In genomic region chr1:9720785-9721605, GRCh38 we compare ENCODE assay signal across 18 cellular contexts.
DNase-seq lines count a peak whose midpoint lies in the region; ATAC-seq, FAIRE-seq and TF ChIP-seq lines count a peak whose summit lies in the region.
"Had no signal": no experiment of that assay in that cellular context is flagged by ENCODE, and none has a peak within 500 bp of the region (broad histone marks: within the 10 kb centered on the region; RNA-seq: fewer than 3 reads in every experiment).

No MANE protein-coding gene starts in this region.

- H3K4me3 ChIP-seq in OCI-LY1 (ENCODE audit: low read depth, low read length, poor library complexity, severe bottlenecking) (no peak overlapping the region), mucosa of descending colon (no peak overlapping the region)
- H3K4me3 ChIP-seq: esophagus squamous epithelium, heart left ventricle, skin epidermis had no signal

- peaks cover 80% of the 10 kb centered on the region for H3K36me3 Mint-ChIP-seq in activated naive CD4-positive, alpha-beta T cell treated with anti-CD3 and anti-CD28 coated beads, Interleukin-2, amount 10 ng/mL, durations not matched to agents 7 days and 5 days
- H3K36me3 Mint-ChIP-seq in central memory CD8-positive, alpha-beta T cell (ENCODE audit: insufficient read depth), result peaks cover 84% of the 10 kb centered on the region
- peaks cover 75% of the 10 kb centered on the region for H3K36me3 Mint-ChIP-seq in stimulated activated memory B cell treated with anti-CD40 and anti-IgM and Interleukin-4, amounts not matched to agents 10 μg/mL and 1 μg/mL and 100 μg/mL, for 72 hours

- no peaks in the 10 kb centered on the region for H3K9me2 ChIP-seq in OCI-LY1 (ENCODE audit: low read depth, low read length)

- H3F3A ChIP-seq in OCI-LY1 (ENCODE audit: insufficient read depth, low read length), result no peaks in the 10 kb centered on the region

- H3K36me3 ChIP-seq in OCI-LY1 (ENCODE audit: insufficient read depth, low read length) (peaks cover 55% of the 10 kb centered on the region), mucosa of descending colon (ENCODE audit: low read depth) (no peaks in the 10 kb centered on the region)

- TF ChIP-seq CTCF in OCI-LY1 (IDR thresholded peaks at IDR 0.05; ENCODE audit: low read length), result no peak
- TF ChIP-seq CTCF in mucosa of descending colon (IDR thresholded peaks at IDR 0.05), result no peak

- H3K4me1 ChIP-seq in OCI-LY1 (ENCODE audit: insufficient read depth, low read length, severe bottlenecking) (peaks cover 51% of the 10 kb centered on the region), mucosa of descending colon (ENCODE audit: low read depth) (no peaks in the 10 kb centered on the region)
- H3K4me1 ChIP-seq: Caco-2 had no signal

- H3K4me1 Mint-ChIP-seq in activated naive CD4-positive, alpha-beta T cell treated with anti-CD3 and anti-CD28 coated beads, Interleukin-2, amount 10 ng/mL, durations not matched to agents 7 days and 5 days, result peaks cover 81% of the 10 kb centered on the region
- H3K4me1 Mint-ChIP-seq in central memory CD8-positive, alpha-beta T cell, result peaks cover 25% of the 10 kb centered on the region
- H3K4me1 Mint-ChIP-seq in stimulated activated memory B cell treated with anti-CD40 and anti-IgM and Interleukin-4, amounts not matched to agents 10 μg/mL and 1 μg/mL and 100 μg/mL, for 72 hours, result peaks cover 68% of the 10 kb centered on the region

- no peak for DNase-seq in activated naive CD4-positive, alpha-beta T cell treated with anti-CD3 and anti-CD28 coated beads, Interleukin-2, amount 10 ng/mL, durations not matched to agents 7 days and 5 days
- DNase-seq in activated naive CD4-positive, alpha-beta T cell treated with Interleukin-2 at 50 U/mL for 16 hours, result no peak
- DNase-seq in central memory CD8-positive, alpha-beta T cell (ENCODE audit: low spot score in 2 of 2), result no peak
- no peak for DNase-seq in RCC 7860 (ENCODE audit: low spot score)
- no peak for DNase-seq in mucosa of descending colon
- DNase-seq: esophagus squamous epithelium, heart left ventricle, NCI-H1417 treated with DMSO at 0.1 percent for 48 hours, NCI-H2171 treated with DMSO at 0.1 percent for 48 hours, Right ventricle myocardium superior, T1000 had no signal

- no peak for FAIRE-seq in RCC 7860 (lab: Jason Lieb, UNC)
- FAIRE-seq: islet of Langerhans had no signal

- no peak overlapping the region for H2AFZ ChIP-seq in OCI-LY1 (ENCODE audit: low read length)

- no peak for ATAC-seq in central memory CD8-positive, alpha-beta T cell (replicated peaks; ENCODE audit: extremely low read depth, poor library complexity, severe bottlenecking)
- ATAC-seq in stimulated activated memory B cell treated with anti-CD40 and anti-IgM and Interleukin-4, amounts not matched to agents 10 μg/mL and 1 μg/mL and 100 μg/mL, for 72 hours, result no peak
- no peak for ATAC-seq in GM21619 (IDR thresholded peaks at IDR 0.05; ENCODE audit: unreplicated experiment)
- ATAC-seq in mucosa of descending colon, result no peak

- H3K27me3 Mint-ChIP-seq in activated naive CD4-positive, alpha-beta T cell treated with anti-CD3 and anti-CD28 coated beads, Interleukin-2, amount 10 ng/mL, durations not matched to agents 7 days and 5 days, result peaks cover 6% of the 10 kb centered on the region
- no peaks in the 10 kb centered on the region for H3K27me3 Mint-ChIP-seq in central memory CD8-positive, alpha-beta T cell
- H3K27me3 Mint-ChIP-seq in stimulated activated memory B cell treated with anti-CD40 and anti-IgM and Interleukin-4, amounts not matched to agents 10 μg/mL and 1 μg/mL and 100 μg/mL, for 72 hours, result no peaks in the 10 kb centered on the region

- no peaks in the 10 kb centered on the region for H3K9me3 Mint-ChIP-seq in activated naive CD4-positive, alpha-beta T cell treated with anti-CD3 and anti-CD28 coated beads, Interleukin-2, amount 10 ng/mL, durations not matched to agents 7 days and 5 days
- no peaks in the 10 kb centered on the region for H3K9me3 Mint-ChIP-seq in central memory CD8-positive, alpha-beta T cell
- H3K9me3 Mint-ChIP-seq in stimulated activated memory B cell treated with anti-CD40 and anti-IgM and Interleukin-4, amounts not matched to agents 10 μg/mL and 1 μg/mL and 100 μg/mL, for 72 hours, result no peaks in the 10 kb centered on the region

- H3K9me3 ChIP-seq in OCI-LY1 (ENCODE audit: low read length) (peaks cover 5% of the 10 kb centered on the region; the same call in 1 of the 2 replicates), mucosa of descending colon (peaks cover 4% of the 10 kb centered on the region)

- H3K27ac Mint-ChIP-seq in activated naive CD4-positive, alpha-beta T cell treated with anti-CD3 and anti-CD28 coated beads, Interleukin-2, amount 10 ng/mL, durations not matched to agents 7 days and 5 days, result peak overlapping the region; percentile 68
- H3K27ac Mint-ChIP-seq in central memory CD8-positive, alpha-beta T cell (ENCODE audit: low read depth), result peak overlapping the region; percentile 69
- H3K27ac Mint-ChIP-seq in stimulated activated memory B cell treated with anti-CD40 and anti-IgM and Interleukin-4, amounts not matched to agents 10 μg/mL and 1 μg/mL and 100 μg/mL, for 72 hours, result peak overlapping the region; percentile 75

- H3K4me3 Mint-ChIP-seq in activated naive CD4-positive, alpha-beta T cell treated with anti-CD3 and anti-CD28 coated beads, Interleukin-2, amount 10 ng/mL, durations not matched to agents 7 days and 5 days, result no peak overlapping the region
- H3K4me3 Mint-ChIP-seq in central memory CD8-positive, alpha-beta T cell, result peak overlapping the region; percentile 20
- H3K4me3 Mint-ChIP-seq in stimulated activated memory B cell treated with anti-CD40 and anti-IgM and Interleukin-4, amounts not matched to agents 10 μg/mL and 1 μg/mL and 100 μg/mL, for 72 hours, result no peak overlapping the region

- no peaks in the 10 kb centered on the region for H4K20me1 ChIP-seq in OCI-LY1 (ENCODE audit: insufficient read depth, low read length)

- CTCF ChIA-PET in activated naive CD4-positive, alpha-beta T cell treated with anti-CD3 and anti-CD28 coated beads, Interleukin-2, amount 10 ng/mL, durations not matched to agents 7 days and 5 days (lab: Charles Lee), result interaction anchor here (0.6 to 2.4 kb wide), 12 partner anchors 11 to 144 kb away, joined by 3 to 17 read pairs (median 4); no protein-coding TSS in a partner anchor

- H3K4me2 ChIP-seq in OCI-LY1 (ENCODE audit: low read length), result peak overlapping the region; percentile 21; the same call in 1 of the 2 replicates

- peak overlapping the region; percentile 11; the same call in 1 of the 2 replicates for H3K9ac ChIP-seq in OCI-LY1 (ENCODE audit: low read length)

- no peaks in the 10 kb centered on the region for H3K79me2 ChIP-seq in OCI-LY1 (ENCODE audit: insufficient read depth, low read length)

- H3K27ac ChIP-seq in OCI-LY1 (ENCODE audit: low read depth, low read length, poor library complexity, severe bottlenecking), result peak overlapping the region; percentile 61
- H3K27ac ChIP-seq: brain microvascular endothelial cell, heart left ventricle had no signal

- no peaks in the 10 kb centered on the region for H3K27me3 ChIP-seq in OCI-LY1 (ENCODE audit: insufficient read depth, low read length)
- H3K27me3 ChIP-seq: brain microvascular endothelial cell, esophagus squamous epithelium, heart left ventricle had no signal

- intact Hi-C loops in mucosa of descending colon (cut with DNase I, micrococcal nuclease), result no loop called here
